ENCODE assay signal across 2 cellular contexts in the genomic region with DNA sequence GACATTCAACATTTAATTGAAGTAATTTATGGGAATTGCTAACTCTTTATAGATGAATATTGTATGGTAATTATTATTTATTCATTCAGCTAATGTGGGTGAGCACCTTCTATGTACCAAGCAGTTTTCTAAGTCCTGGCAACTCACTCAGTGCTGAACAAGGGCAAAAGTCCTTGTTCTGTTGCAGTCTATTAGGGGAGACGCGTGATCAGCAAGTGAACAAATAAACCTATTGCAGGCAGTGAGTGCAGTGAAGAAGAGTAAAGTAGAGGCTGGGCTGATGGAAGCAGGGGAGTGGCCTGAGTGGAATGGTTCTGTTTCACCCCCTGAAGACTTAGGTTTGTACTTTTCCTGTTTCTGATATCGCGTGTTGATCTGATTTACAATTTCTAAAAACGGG.
TF ChIP-seq lines count a peak whose summit lies in the region.

No MANE protein-coding gene starts in this region.

TF ChIP-seq in liver, 16 proteins besides CTCF, POLR2A, EP300 and RAD21 (continued from another document):
- TF ChIP-seq, protein P1, sequence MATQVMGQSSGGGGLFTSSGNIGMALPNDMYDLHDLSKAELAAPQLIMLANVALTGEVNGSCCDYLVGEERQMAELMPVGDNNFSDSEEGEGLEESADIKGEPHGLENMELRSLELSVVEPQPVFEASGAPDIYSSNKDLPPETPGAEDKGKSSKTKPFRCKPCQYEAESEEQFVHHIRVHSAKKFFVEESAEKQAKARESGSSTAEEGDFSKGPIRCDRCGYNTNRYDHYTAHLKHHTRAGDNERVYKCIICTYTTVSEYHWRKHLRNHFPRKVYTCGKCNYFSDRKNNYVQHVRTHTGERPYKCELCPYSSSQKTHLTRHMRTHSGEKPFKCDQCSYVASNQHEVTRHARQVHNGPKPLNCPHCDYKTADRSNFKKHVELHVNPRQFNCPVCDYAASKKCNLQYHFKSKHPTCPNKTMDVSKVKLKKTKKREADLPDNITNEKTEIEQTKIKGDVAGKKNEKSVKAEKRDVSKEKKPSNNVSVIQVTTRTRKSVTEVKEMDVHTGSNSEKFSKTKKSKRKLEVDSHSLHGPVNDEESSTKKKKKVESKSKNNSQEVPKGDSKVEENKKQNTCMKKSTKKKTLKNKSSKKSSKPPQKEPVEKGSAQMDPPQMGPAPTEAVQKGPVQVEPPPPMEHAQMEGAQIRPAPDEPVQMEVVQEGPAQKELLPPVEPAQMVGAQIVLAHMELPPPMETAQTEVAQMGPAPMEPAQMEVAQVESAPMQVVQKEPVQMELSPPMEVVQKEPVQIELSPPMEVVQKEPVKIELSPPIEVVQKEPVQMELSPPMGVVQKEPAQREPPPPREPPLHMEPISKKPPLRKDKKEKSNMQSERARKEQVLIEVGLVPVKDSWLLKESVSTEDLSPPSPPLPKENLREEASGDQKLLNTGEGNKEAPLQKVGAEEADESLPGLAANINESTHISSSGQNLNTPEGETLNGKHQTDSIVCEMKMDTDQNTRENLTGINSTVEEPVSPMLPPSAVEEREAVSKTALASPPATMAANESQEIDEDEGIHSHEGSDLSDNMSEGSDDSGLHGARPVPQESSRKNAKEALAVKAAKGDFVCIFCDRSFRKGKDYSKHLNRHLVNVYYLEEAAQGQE (IDR thresholded peaks at IDR 0.05) = peak; percentile 66
- TF ChIP-seq NR2F2 (IDR thresholded peaks at IDR 0.05) (no peak), FOXA2 (IDR thresholded peaks at IDR 0.05) (peak; percentile 73), JUND (IDR thresholded peaks at IDR 0.05) (peak; percentile 61 to 87), FOXA1 (IDR thresholded peaks at IDR 0.05) (peak; percentile 62), HNF4A (conservative IDR thresholded peaks at IDR 0.05) (peak; percentile 93 to 97), TAF1 (conservative IDR thresholded peaks at IDR 0.05) (peak; percentile 40)
- TF ChIP-seq, protein P2, sequence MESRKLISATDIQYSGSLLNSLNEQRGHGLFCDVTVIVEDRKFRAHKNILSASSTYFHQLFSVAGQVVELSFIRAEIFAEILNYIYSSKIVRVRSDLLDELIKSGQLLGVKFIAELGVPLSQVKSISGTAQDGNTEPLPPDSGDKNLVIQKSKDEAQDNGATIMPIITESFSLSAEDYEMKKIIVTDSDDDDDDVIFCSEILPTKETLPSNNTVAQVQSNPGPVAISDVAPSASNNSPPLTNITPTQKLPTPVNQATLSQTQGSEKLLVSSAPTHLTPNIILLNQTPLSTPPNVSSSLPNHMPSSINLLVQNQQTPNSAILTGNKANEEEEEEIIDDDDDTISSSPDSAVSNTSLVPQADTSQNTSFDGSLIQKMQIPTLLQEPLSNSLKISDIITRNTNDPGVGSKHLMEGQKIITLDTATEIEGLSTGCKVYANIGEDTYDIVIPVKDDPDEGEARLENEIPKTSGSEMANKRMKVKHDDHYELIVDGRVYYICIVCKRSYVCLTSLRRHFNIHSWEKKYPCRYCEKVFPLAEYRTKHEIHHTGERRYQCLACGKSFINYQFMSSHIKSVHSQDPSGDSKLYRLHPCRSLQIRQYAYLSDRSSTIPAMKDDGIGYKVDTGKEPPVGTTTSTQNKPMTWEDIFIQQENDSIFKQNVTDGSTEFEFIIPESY (IDR thresholded peaks at IDR 0.05) = peak; percentile 76

TF ChIP-seq in HepG2, 621 proteins besides CTCF, POLR2A, EP300 and RAD21 (continued from another document):
- TF ChIP-seq, protein P3, sequence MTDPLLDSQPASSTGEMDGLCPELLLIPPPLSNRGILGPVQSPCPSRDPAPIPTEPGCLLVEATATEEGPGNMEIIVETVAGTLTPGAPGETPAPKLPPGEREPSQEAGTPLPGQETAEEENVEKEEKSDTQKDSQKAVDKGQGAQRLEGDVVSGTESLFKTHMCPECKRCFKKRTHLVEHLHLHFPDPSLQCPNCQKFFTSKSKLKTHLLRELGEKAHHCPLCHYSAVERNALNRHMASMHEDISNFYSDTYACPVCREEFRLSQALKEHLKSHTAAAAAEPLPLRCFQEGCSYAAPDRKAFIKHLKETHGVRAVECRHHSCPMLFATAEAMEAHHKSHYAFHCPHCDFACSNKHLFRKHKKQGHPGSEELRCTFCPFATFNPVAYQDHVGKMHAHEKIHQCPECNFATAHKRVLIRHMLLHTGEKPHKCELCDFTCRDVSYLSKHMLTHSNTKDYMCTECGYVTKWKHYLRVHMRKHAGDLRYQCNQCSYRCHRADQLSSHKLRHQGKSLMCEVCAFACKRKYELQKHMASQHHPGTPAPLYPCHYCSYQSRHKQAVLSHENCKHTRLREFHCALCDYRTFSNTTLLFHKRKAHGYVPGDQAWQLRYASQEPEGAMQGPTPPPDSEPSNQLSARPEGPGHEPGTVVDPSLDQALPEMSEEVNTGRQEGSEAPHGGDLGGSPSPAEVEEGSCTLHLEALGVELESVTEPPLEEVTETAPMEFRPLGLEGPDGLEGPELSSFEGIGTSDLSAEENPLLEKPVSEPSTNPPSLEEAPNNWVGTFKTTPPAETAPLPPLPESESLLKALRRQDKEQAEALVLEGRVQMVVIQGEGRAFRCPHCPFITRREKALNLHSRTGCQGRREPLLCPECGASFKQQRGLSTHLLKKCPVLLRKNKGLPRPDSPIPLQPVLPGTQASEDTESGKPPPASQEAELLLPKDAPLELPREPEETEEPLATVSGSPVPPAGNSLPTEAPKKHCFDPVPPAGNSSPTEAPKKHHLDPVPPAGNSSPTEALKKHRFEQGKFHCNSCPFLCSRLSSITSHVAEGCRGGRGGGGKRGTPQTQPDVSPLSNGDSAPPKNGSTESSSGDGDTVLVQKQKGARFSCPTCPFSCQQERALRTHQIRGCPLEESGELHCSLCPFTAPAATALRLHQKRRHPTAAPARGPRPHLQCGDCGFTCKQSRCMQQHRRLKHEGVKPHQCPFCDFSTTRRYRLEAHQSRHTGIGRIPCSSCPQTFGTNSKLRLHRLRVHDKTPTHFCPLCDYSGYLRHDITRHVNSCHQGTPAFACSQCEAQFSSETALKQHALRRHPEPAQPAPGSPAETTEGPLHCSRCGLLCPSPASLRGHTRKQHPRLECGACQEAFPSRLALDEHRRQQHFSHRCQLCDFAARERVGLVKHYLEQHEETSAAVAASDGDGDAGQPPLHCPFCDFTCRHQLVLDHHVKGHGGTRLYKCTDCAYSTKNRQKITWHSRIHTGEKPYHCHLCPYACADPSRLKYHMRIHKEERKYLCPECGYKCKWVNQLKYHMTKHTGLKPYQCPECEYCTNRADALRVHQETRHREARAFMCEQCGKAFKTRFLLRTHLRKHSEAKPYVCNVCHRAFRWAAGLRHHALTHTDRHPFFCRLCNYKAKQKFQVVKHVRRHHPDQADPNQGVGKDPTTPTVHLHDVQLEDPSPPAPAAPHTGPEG (CRISPR knock-in tag; IDR thresholded peaks at IDR 0.05) = no peak
- no peak for TF ChIP-seq GZF1 (CRISPR knock-in tag; IDR thresholded peaks at IDR 0.05)
- TF ChIP-seq HCFC1 (IDR thresholded peaks at IDR 0.05; ENCODE audit: low read depth, low read length) = no peak
- TF ChIP-seq, protein P4, sequence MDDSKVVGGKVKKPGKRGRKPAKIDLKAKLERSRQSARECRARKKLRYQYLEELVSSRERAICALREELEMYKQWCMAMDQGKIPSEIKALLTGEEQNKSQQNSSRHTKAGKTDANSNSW (CRISPR knock-in tag; IDR thresholded peaks at IDR 0.05; ENCODE audit: borderline replicate concordance) = no peak
- no peak for TF ChIP-seq EHMT2 (IDR thresholded peaks at IDR 0.05; ENCODE audit: borderline replicate concordance, low read depth, low read length)
- no peak for TF ChIP-seq WIZ (CRISPR knock-in tag; IDR thresholded peaks at IDR 0.05)
- TF ChIP-seq GATAD2A (CRISPR knock-in tag; IDR thresholded peaks at IDR 0.05) = no peak
- TF ChIP-seq, protein P5, sequence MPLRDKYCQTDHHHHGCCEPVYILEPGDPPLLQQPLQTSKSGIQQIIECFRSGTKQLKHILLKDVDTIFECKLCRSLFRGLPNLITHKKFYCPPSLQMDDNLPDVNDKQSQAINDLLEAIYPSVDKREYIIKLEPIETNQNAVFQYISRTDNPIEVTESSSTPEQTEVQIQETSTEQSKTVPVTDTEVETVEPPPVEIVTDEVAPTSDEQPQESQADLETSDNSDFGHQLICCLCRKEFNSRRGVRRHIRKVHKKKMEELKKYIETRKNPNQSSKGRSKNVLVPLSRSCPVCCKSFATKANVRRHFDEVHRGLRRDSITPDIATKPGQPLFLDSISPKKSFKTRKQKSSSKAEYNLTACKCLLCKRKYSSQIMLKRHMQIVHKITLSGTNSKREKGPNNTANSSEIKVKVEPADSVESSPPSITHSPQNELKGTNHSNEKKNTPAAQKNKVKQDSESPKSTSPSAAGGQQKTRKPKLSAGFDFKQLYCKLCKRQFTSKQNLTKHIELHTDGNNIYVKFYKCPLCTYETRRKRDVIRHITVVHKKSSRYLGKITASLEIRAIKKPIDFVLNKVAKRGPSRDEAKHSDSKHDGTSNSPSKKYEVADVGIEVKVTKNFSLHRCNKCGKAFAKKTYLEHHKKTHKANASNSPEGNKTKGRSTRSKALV (CRISPR knock-in tag; IDR thresholded peaks at IDR 0.05) = no peak
- no peak for TF ChIP-seq KDM1A (CRISPR knock-in tag; IDR thresholded peaks at IDR 0.05)
- TF ChIP-seq, protein P6, sequence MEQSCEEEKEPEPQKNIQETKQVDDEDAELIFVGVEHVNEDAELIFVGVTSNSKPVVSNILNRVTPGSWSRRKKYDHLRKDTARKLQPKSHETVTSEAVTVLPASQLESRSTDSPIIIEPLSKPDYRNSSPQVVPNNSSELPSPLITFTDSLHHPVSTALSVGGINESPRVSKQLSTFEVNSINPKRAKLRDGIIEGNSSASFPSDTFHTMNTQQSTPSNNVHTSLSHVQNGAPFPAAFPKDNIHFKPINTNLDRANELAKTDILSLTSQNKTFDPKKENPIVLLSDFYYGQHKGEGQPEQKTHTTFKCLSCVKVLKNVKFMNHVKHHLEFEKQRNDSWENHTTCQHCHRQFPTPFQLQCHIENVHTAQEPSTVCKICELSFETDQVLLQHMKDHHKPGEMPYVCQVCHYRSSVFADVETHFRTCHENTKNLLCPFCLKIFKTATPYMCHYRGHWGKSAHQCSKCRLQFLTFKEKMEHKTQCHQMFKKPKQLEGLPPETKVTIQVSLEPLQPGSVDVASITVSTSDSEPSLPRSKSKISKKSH (CRISPR knock-in tag; IDR thresholded peaks at IDR 0.05; ENCODE audit: borderline replicate concordance) = no peak
- TF ChIP-seq, protein P7, sequence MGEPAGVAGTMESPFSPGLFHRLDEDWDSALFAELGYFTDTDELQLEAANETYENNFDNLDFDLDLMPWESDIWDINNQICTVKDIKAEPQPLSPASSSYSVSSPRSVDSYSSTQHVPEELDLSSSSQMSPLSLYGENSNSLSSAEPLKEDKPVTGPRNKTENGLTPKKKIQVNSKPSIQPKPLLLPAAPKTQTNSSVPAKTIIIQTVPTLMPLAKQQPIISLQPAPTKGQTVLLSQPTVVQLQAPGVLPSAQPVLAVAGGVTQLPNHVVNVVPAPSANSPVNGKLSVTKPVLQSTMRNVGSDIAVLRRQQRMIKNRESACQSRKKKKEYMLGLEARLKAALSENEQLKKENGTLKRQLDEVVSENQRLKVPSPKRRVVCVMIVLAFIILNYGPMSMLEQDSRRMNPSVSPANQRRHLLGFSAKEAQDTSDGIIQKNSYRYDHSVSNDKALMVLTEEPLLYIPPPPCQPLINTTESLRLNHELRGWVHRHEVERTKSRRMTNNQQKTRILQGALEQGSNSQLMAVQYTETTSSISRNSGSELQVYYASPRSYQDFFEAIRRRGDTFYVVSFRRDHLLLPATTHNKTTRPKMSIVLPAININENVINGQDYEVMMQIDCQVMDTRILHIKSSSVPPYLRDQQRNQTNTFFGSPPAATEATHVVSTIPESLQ (CRISPR knock-in tag; conservative IDR thresholded peaks at IDR 0.05) = no peak
- TF ChIP-seq ZNF562 (CRISPR knock-in tag; IDR thresholded peaks at IDR 0.05; ENCODE audit: borderline replicate concordance) = no peak
- no peak for TF ChIP-seq ZSCAN29 (CRISPR knock-in tag; conservative IDR thresholded peaks at IDR 0.05)
- no peak for TF ChIP-seq MXI1 (IDR thresholded peaks at IDR 0.05; ENCODE audit: borderline replicate concordance, low read depth, low read length)
